17 cellular contexts compared by ENCODE assay signal in the genomic region with DNA sequence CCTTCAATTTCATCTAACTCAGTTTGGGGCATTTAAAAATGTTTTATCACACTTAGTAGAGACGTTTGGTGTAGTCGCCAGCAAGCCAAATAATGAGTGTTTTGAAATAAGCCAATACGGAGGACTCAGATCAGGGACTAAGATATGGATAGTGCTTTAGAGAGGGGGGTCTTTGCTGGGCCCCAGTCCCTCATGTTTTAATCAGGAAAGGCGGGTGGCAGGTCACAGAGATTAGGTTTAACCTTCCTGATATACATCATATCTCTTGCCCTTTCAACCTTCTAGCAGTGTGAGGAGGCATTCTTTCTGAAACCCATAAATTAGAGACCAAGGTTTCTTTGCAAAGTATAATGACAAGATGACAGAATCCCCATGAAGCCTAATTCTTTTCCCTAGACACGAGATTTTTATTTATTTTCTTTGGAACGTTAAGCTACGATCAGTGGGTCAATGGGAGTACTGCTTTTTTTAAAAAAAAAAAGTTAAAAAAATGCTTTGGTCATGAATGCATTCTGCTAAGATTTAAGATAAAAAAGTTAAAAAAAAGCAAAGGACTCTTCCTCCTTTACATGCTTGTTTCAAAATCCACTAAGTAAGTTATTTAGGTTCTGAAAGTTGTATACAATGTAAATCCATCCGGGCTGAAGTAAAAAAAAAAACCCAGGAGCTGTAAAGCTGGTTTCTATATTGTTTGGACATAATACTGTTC.
"Had no signal": no experiment of that assay in that cellular context is flagged by ENCODE, and none has a peak within 500 bp of the region (broad histone marks: within the 10 kb centered on the region; RNA-seq: fewer than 3 reads in every experiment).

No MANE protein-coding gene starts in this region.

- H3K4me2 ChIP-seq: smooth muscle cell had no signal

- H3K4me3 ChIP-seq: adrenal gland, breast epithelium, coronary artery, left ventricle myocardium inferior, ovary, smooth muscle cell, thoracic aorta, upper lobe of right lung had no signal

- H3K27ac ChIP-seq: adrenal gland, breast epithelium, coronary artery, left ventricle myocardium inferior, ovary, thoracic aorta, upper lobe of right lung had no signal

- H3K9me3 ChIP-seq: adrenal gland, breast epithelium, ovary, thoracic aorta, upper lobe of right lung had no signal

- H3K27me3 Mint-ChIP-seq: stimulated activated memory B cell treated with anti-CD40 and anti-IgM and Interleukin-4, amounts not matched to agents 10 μg/mL and 1 μg/mL and 100 μg/mL, for 72 hours had no signal

- H3K4me1 Mint-ChIP-seq: stimulated activated memory B cell treated with anti-CD40 and anti-IgM and Interleukin-4, amounts not matched to agents 10 μg/mL and 1 μg/mL and 100 μg/mL, for 72 hours had no signal

- H3K4me3 Mint-ChIP-seq: activated T-cell treated with anti-CD3 and anti-CD28 coated beads, Interleukin-2, amount 50 U/mL, for 72 hours; stimulated activated memory B cell treated with anti-CD40 and anti-IgM and Interleukin-4, amounts not matched to agents 10 μg/mL and 1 μg/mL and 100 μg/mL, for 72 hours had no signal

- H3K27me3 ChIP-seq: adrenal gland, breast epithelium, ovary, upper lobe of right lung had no signal

- H3K4me1 ChIP-seq: adrenal gland, breast epithelium, left ventricle myocardium inferior, upper lobe of right lung had no signal

- H3K36me3 Mint-ChIP-seq: activated naive CD4-positive, alpha-beta T cell treated with anti-CD3 and anti-CD28 coated beads, Interleukin-2, amount 50 U/mL, for 72 hours; stimulated activated memory B cell treated with anti-CD40 and anti-IgM and Interleukin-4, amounts not matched to agents 10 μg/mL and 1 μg/mL and 100 μg/mL, for 72 hours had no signal

- H3K36me3 ChIP-seq: adrenal gland, breast epithelium, left ventricle myocardium inferior, ovary, thoracic aorta, upper lobe of right lung had no signal

- FAIRE-seq: astrocyte, frontal cortex had no signal

- H3K27ac Mint-ChIP-seq: activated naive CD4-positive, alpha-beta T cell treated with anti-CD3 and anti-CD28 coated beads, Interleukin-2, amount 50 U/mL, for 72 hours; activated T-cell treated with anti-CD3 and anti-CD28 coated beads, Interleukin-2, amount 50 U/mL, for 72 hours; stimulated activated memory B cell treated with anti-CD40 and anti-IgM and Interleukin-4, amounts not matched to agents 10 μg/mL and 1 μg/mL and 100 μg/mL, for 72 hours had no signal

- DNase-seq: activated CD8-positive, alpha-beta memory T cell treated with anti-CD3 and anti-CD28 coated beads for 24 hours; activated CD8-positive, alpha-beta memory T cell treated with anti-CD3 and anti-CD28 coated beads, Interleukin-2, amount 50 U/mL, for 48 hours; activated effector memory CD4-positive, alpha-beta T cell treated with anti-CD3 and anti-CD28 coated beads, Interleukin-2, amount 50 U/mL, for 16 hours; activated T-cell treated with anti-CD3 and anti-CD28 coated beads, Interleukin-2, amount 50 U/mL, for 72 hours; adrenal gland; left ventricle myocardium inferior; ovary; stimulated activated CD4-positive, alpha-beta T cell treated with anti-CD3 and anti-CD28 coated beads, Interleukin-4, amount 100 ng/mL, for 4 hours; upper lobe of right lung had no signal
